1 cellular context compared by ENCODE assay signal in genomic region chr7:17298102-17298839, GRCh38.
TF ChIP-seq lines count a peak whose summit lies in the region.

Gene AHR (plus strand): TSS chr7:17298652. CDS start chr7:17299265, 613 bp downstream.

TF ChIP-seq in WTC11, 78 proteins besides CTCF, POLR2A, EP300 and RAD21 (continued from another document):
- TF ChIP-seq STAT6 (CRISPR knock-in tag; conservative IDR thresholded peaks at IDR 0.05; ENCODE audit: low read depth) (no peak), NFYB (CRISPR knock-in tag; conservative IDR thresholded peaks at IDR 0.05; ENCODE audit: low read depth) (no peak), CREM (CRISPR knock-in tag; IDR thresholded peaks at IDR 0.05) (peak; percentile 55; the same call in 1 of the 2 replicates), SMAD4 (CRISPR knock-in tag; IDR thresholded peaks at IDR 0.05) (no peak), ETV6 (CRISPR knock-in tag; IDR thresholded peaks at IDR 0.05) (no peak), ZNF317 (CRISPR knock-in tag; IDR thresholded peaks at IDR 0.05; ENCODE audit: borderline replicate concordance, low read depth) (no peak), USF1 (CRISPR knock-in tag; IDR thresholded peaks at IDR 0.05) (peak; percentile 68), ERG (CRISPR knock-in tag; IDR thresholded peaks at IDR 0.05) (0 out of 2 replicates have a peak, but pooled peaks have one; percentile 20), ATF2 (CRISPR knock-in tag; IDR thresholded peaks at IDR 0.05; ENCODE audit: borderline replicate concordance, low read depth) (no peak), FOXP1 (CRISPR knock-in tag; IDR thresholded peaks at IDR 0.05; ENCODE audit: borderline replicate concordance) (peak; percentile 12; the same call in 1 of the 2 replicates), ZNF396 (CRISPR knock-in tag; IDR thresholded peaks at IDR 0.05; ENCODE audit: borderline replicate concordance) (0 out of 2 replicates have a peak, but pooled peaks have one; percentile 68), MXD4 (CRISPR knock-in tag; IDR thresholded peaks at IDR 0.05; ENCODE audit: borderline replicate concordance) (no peak), SP1 (CRISPR knock-in tag; conservative IDR thresholded peaks at IDR 0.05) (peak; percentile 63; the same call in 1 of the 2 replicates), E2F5 (CRISPR knock-in tag; IDR thresholded peaks at IDR 0.05) (no peak), AFF4 (CRISPR knock-in tag; IDR thresholded peaks at IDR 0.05; ENCODE audit: borderline replicate concordance) (no peak)
